Comparison of ENCODE assay signal across 16 cellular contexts in genomic region chr15:95129589-95129988, GRCh38.
A peak's percentile ranks its signal among the peaks of the same experiment; 100 is the strongest.
DNase-seq lines count a peak whose midpoint lies in the region; ATAC-seq and TF ChIP-seq lines count a peak whose summit lies in the region.
"Had no signal": no experiment of that assay in that cellular context is flagged by ENCODE, and none has a peak within 500 bp of the region (broad histone marks: within the 10 kb centered on the region; RNA-seq: fewer than 3 reads in every experiment).

No MANE protein-coding gene starts in this region.

- no peak for ATAC-seq in activated T-cell treated with anti-CD3 and anti-CD28 coated beads, Interleukin-2, amount 50 U/mL, for 4 hours
- no peak for ATAC-seq in GM18867 (IDR thresholded peaks at IDR 0.05; ENCODE audit: unreplicated experiment)
- ATAC-seq: natural killer cell treated with Interleukin-12 subunit alpha and Interleukin-12 subunit beta and Interleukin-15 and Interleukin-18, amount 100 ng/mL, for 72 hours; psoas muscle had no signal

- TF ChIP-seq CTCF in fibroblast of villous mesenchyme (IDR thresholded peaks at IDR 0.05; ENCODE audit: insufficient read depth, low read depth, low read length) (no peak), nephron (IDR thresholded peaks at IDR 0.05; ENCODE audit: unreplicated experiment in 3 of 3) (no peak)

- H3K4me1 Mint-ChIP-seq in nephron = peaks cover 54% of the 10 kb centered on the region
- H3K4me1 Mint-ChIP-seq in activated T-cell treated with anti-CD3 and anti-CD28 coated beads, Interleukin-2, amount 50 U/mL, for 4 hours (ENCODE audit: low read depth) = no peaks in the 10 kb centered on the region
- H3K4me1 Mint-ChIP-seq: activated naive CD4-positive, alpha-beta T cell treated with anti-CD3 and anti-CD28 coated beads, Interleukin-2, amount 10 ng/mL, durations not matched to agents 7 days and 5 days had no signal

- peak overlapping the region; percentile 5 to 82 (median 77) for H3K27ac Mint-ChIP-seq in nephron
- H3K27ac Mint-ChIP-seq: activated naive CD4-positive, alpha-beta T cell treated with anti-CD3 and anti-CD28 coated beads, Interleukin-2, amount 10 ng/mL, durations not matched to agents 7 days and 5 days; natural killer cell treated with Interleukin-12 subunit alpha and Interleukin-12 subunit beta and Interleukin-15 and Interleukin-18, amount 100 ng/mL, for 72 hours had no signal

- no peaks in the 10 kb centered on the region for H3K36me3 Mint-ChIP-seq in nephron (ENCODE audit: low read depth)
- H3K36me3 Mint-ChIP-seq in activated T-cell treated with anti-CD3 and anti-CD28 coated beads, Interleukin-2, amount 50 U/mL, for 4 hours (ENCODE audit: insufficient read depth) = no peaks in the 10 kb centered on the region
- H3K36me3 Mint-ChIP-seq: activated naive CD4-positive, alpha-beta T cell treated with anti-CD3 and anti-CD28 coated beads, Interleukin-2, amount 10 ng/mL, durations not matched to agents 7 days and 5 days; natural killer cell treated with Interleukin-12 subunit alpha and Interleukin-12 subunit beta and Interleukin-15 and Interleukin-18, amount 100 ng/mL, for 72 hours had no signal

- H3K4me3 ChIP-seq in fibroblast of villous mesenchyme (ENCODE audit: low read depth, low read length) = no peak overlapping the region
- H3K4me3 ChIP-seq: esophagus squamous epithelium, psoas muscle, stomach had no signal

- H3K27me3 Mint-ChIP-seq in nephron (ENCODE audit: low read depth) = peaks cover 4% of the 10 kb centered on the region
- H3K27me3 Mint-ChIP-seq in activated T-cell treated with anti-CD3 and anti-CD28 coated beads, Interleukin-2, amount 50 U/mL, for 4 hours (ENCODE audit: low read depth) = peaks cover 1% of the 10 kb centered on the region
- H3K27me3 Mint-ChIP-seq: activated naive CD4-positive, alpha-beta T cell treated with anti-CD3 and anti-CD28 coated beads, Interleukin-2, amount 10 ng/mL, durations not matched to agents 7 days and 5 days had no signal

- DNase-seq in AG08395 (ENCODE audit: low spot score) (peak; percentile 38), LHCN-M2 (ENCODE audit: low read depth) (peak; percentile 33), fibroblast of villous mesenchyme (ENCODE audit: low read depth) (peak; percentile 22), T-helper 9 cell (no peak), NOMO-1 (lab: John Stamatoyannopoulos, UW; ENCODE audit: unreplicated experiment in 2 of 2) (no peak)
- DNase-seq in activated T-cell treated with anti-CD3 and anti-CD28 coated beads, Interleukin-2, amount 50 U/mL, for 4 hours = no peak
- DNase-seq: activated CD4-positive, alpha-beta T cell treated with anti-CD3 and anti-CD28 coated beads for 48 hours; activated naive CD4-positive, alpha-beta T cell treated with anti-CD3 and anti-CD28 coated beads, Interleukin-2, amount 10 ng/mL, durations not matched to agents 7 days and 5 days; esophagus squamous epithelium; NCI-H1694; psoas muscle; SIG-M5; stomach had no signal

- no peaks in the 10 kb centered on the region for H3K9me3 Mint-ChIP-seq in nephron
- no peaks in the 10 kb centered on the region for H3K9me3 Mint-ChIP-seq in activated T-cell treated with anti-CD3 and anti-CD28 coated beads, Interleukin-2, amount 50 U/mL, for 4 hours
- H3K9me3 Mint-ChIP-seq: activated naive CD4-positive, alpha-beta T cell treated with anti-CD3 and anti-CD28 coated beads, Interleukin-2, amount 10 ng/mL, durations not matched to agents 7 days and 5 days; natural killer cell treated with Interleukin-12 subunit alpha and Interleukin-12 subunit beta and Interleukin-15 and Interleukin-18, amount 100 ng/mL, for 72 hours had no signal

- peak overlapping the region in 2 of 3 experiments; percentile 20 to 50 for H3K4me3 Mint-ChIP-seq in nephron
- no peak overlapping the region for H3K4me3 Mint-ChIP-seq in activated T-cell treated with anti-CD3 and anti-CD28 coated beads, Interleukin-2, amount 50 U/mL, for 4 hours
- H3K4me3 Mint-ChIP-seq: activated naive CD4-positive, alpha-beta T cell treated with anti-CD3 and anti-CD28 coated beads, Interleukin-2, amount 10 ng/mL, durations not matched to agents 7 days and 5 days; natural killer cell treated with Interleukin-12 subunit alpha and Interleukin-12 subunit beta and Interleukin-15 and Interleukin-18, amount 100 ng/mL, for 72 hours had no signal

Comparison
In these comparisons a context has a peak if more than half of its experiments do, and no peak if none do; other contexts are left out.
1. DNase-seq: peak in AG08395 (single experiment), LHCN-M2 (single experiment) and fibroblast of villous mesenchyme (single experiment); none in activated T-cell treated with anti-CD3 and anti-CD28 coated beads, Interleukin-2, amount 50 U/mL, for 4 hours (single experiment), T-helper 9 cell (single experiment) and NOMO-1 (0 of 2).